In genomic region chr2:109210431-109211200, GRCh38 we compare ENCODE assay signal across 14 cellular contexts.
DNase-seq lines count a peak whose midpoint lies in the region; ATAC-seq and TF ChIP-seq lines count a peak whose summit lies in the region.
"Had no signal": no experiment of that assay in that cellular context is flagged by ENCODE, and none has a peak within 500 bp of the region (broad histone marks: within the 10 kb centered on the region; RNA-seq: fewer than 3 reads in every experiment).

No MANE protein-coding gene starts in this region.

- H3K4me3 ChIP-seq in left ventricle myocardium inferior (no peak overlapping the region), heart left ventricle (no peak overlapping the region), SK-N-SH (ENCODE audit: low read depth in 2 of 2, low read length in 1 of 2) (no peak overlapping the region)

- peaks cover 57% of the 10 kb centered on the region for H4K20me1 ChIP-seq in SK-N-SH (ENCODE audit: insufficient read depth)

- no peak for DNase-seq in left ventricle myocardium inferior
- DNase-seq in heart left ventricle, result no peak
- DNase-seq in SK-N-SH, result no peak
- peak; percentile 41 for DNase-seq in hepatic stellate cell (ENCODE audit: low spot score)
- DNase-seq in NCI-H69 (lab: John Stamatoyannopoulos, UW), result no peak
- no peak for DNase-seq in C1 segment of cervical spinal cord (lab: John Stamatoyannopoulos, UW)
- no peak for DNase-seq in KBM-7
- DNase-seq: activated T-cell treated with anti-CD3 and anti-CD28 coated beads for 4 hours, GF-D8, NCI-H1694, NCI-H82, SW 1271 had no signal

- POLR2A ChIA-PET in SK-N-SH (lab: Yijun Ruan, JAX), result no interaction called here

- H2AFZ ChIP-seq in SK-N-SH (ENCODE audit: low read depth), result no peak overlapping the region
- H2AFZ ChIP-seq: parathyroid adenoma had no signal

- TF ChIP-seq POLR2A in heart left ventricle (IDR thresholded peaks at IDR 0.05), result no peak

- H3K79me2 ChIP-seq in SK-N-SH (ENCODE audit: insufficient read depth), result peaks cover 31% of the 10 kb centered on the region; the same call in 1 of the 2 replicates
- H3K79me2 ChIP-seq: parathyroid adenoma had no signal

- no peak for TF ChIP-seq RAD21 in SK-N-SH (IDR thresholded peaks at IDR 0.05; ENCODE audit: low read length)

- H3K27me3 ChIP-seq in left ventricle myocardium inferior (ENCODE audit: low read depth) (no peaks in the 10 kb centered on the region), heart left ventricle (no peaks in the 10 kb centered on the region), SK-N-SH (ENCODE audit: insufficient read depth) (no peaks in the 10 kb centered on the region)

- no peak overlapping the region for H3K9ac ChIP-seq in SK-N-SH
- H3K9ac ChIP-seq: parathyroid adenoma had no signal

- H3K9me3 ChIP-seq in left ventricle myocardium inferior (replicated peaks), result peaks cover 9% of the 10 kb centered on the region
- H3K9me3 ChIP-seq in heart left ventricle, result peaks cover 0 to 11% (median 0%) of the 10 kb centered on the region in 12 donors
- H3K9me3 ChIP-seq in SK-N-SH, result no peaks in the 10 kb centered on the region

- H3K36me3 ChIP-seq in left ventricle myocardium inferior (no peaks in the 10 kb centered on the region), heart left ventricle (no peaks in the 10 kb centered on the region), SK-N-SH (replicated peaks in 1 of 2; ENCODE audit: control insufficient read depth in 1 of 2, insufficient read depth in 2 of 2, low read length in 1 of 2) (no peaks in the 10 kb centered on the region)

- in situ Hi-C loops in KBM-7 (cut with MboI; ENCODE audit: low pct_unique_long_range_greater_than_20kb, low sequenced_read_pairs), result no loop called here

- ATAC-seq in heart left ventricle (no peak), GM19397 (IDR thresholded peaks at IDR 0.05; ENCODE audit: unreplicated experiment) (no peak)

- H3K4me2 ChIP-seq in SK-N-SH, result 0 out of 2 replicates have a peak overlapping the region, but pooled peaks have one; percentile 15

- intact Hi-C loops in left ventricle myocardium inferior (cut with micrococcal nuclease), result no loop called here
- intact Hi-C loops in heart left ventricle (cut with DNase I), result no loop called here

- H3K4me1 ChIP-seq in left ventricle myocardium inferior (peaks cover 79% of the 10 kb centered on the region), heart left ventricle (peaks cover 0 to 72% (median 35%) of the 10 kb centered on the region in 12 donors), SK-N-SH (ENCODE audit: control insufficient read depth in 1 of 2, insufficient read depth in 2 of 2, low read depth in 1 of 2, low read length in 1 of 2) (peaks cover 19 to 29% of the 10 kb centered on the region in 2 experiments; a peak in 3 of 4 replicates)

- WGBS in heart left ventricle, 4 donors, result 50 to 59% (median 57%) methylated on average over 7 of the region's 7 CpGs
- 52% methylated on average over 7 of the region's 7 CpGs for whole genome bisulfite sequencing in SK-N-SH (ENCODE audit: low lambda C conversion rate)

- CTCF ChIA-PET in SK-N-SH (lab: Yijun Ruan, JAX), result interaction anchor here (1.0 kb wide), 2 partner anchors 14 to 185 kb away, joined by 4 read pairs; no protein-coding TSS in a partner anchor

- no peak for TF ChIP-seq EP300 in SK-N-SH (IDR thresholded peaks at IDR 0.05; ENCODE audit: borderline replicate concordance in 1 of 2, low read depth in 1 of 2, low read length in 1 of 2)

- TF ChIP-seq CTCF in left ventricle myocardium inferior (IDR thresholded peaks at IDR 0.05; ENCODE audit: borderline replicate concordance) (no peak), heart left ventricle (IDR thresholded peaks at IDR 0.05) (no peak), SK-N-SH (IDR thresholded peaks at IDR 0.05) (no peak)

- H3K27ac ChIP-seq in left ventricle myocardium inferior (replicated peaks), result peak overlapping the region; percentile 64
- H3K27ac ChIP-seq in heart left ventricle, result peak overlapping the region in 1 of 12 donors; percentile 19
- H3K27ac ChIP-seq in SK-N-SH (ENCODE audit: low read depth in 2 of 2, low read length in 1 of 2), result no peak overlapping the region
- H3K27ac ChIP-seq: parathyroid adenoma had no signal

- H3F3A ChIP-seq in SK-N-SH (replicated peaks; ENCODE audit: insufficient read depth), result no peaks in the 10 kb centered on the region

- no peaks in the 10 kb centered on the region for H3K9me2 ChIP-seq in SK-N-SH

TF ChIP-seq in SK-N-SH, 30 proteins besides CTCF, POLR2A, EP300 and RAD21:
- no peak for TF ChIP-seq NRF1 (IDR thresholded peaks at IDR 0.05; ENCODE audit: low read depth, low read length)
- peak; percentile 19; the same call in 1 of the 2 replicates for TF ChIP-seq JUND (IDR thresholded peaks at IDR 0.05)
- no peak for TF ChIP-seq IRF3 (IDR thresholded peaks at IDR 0.05; ENCODE audit: low read depth, low read length)
